ENCODE assay signal across 8 cellular contexts in the genomic region with DNA sequence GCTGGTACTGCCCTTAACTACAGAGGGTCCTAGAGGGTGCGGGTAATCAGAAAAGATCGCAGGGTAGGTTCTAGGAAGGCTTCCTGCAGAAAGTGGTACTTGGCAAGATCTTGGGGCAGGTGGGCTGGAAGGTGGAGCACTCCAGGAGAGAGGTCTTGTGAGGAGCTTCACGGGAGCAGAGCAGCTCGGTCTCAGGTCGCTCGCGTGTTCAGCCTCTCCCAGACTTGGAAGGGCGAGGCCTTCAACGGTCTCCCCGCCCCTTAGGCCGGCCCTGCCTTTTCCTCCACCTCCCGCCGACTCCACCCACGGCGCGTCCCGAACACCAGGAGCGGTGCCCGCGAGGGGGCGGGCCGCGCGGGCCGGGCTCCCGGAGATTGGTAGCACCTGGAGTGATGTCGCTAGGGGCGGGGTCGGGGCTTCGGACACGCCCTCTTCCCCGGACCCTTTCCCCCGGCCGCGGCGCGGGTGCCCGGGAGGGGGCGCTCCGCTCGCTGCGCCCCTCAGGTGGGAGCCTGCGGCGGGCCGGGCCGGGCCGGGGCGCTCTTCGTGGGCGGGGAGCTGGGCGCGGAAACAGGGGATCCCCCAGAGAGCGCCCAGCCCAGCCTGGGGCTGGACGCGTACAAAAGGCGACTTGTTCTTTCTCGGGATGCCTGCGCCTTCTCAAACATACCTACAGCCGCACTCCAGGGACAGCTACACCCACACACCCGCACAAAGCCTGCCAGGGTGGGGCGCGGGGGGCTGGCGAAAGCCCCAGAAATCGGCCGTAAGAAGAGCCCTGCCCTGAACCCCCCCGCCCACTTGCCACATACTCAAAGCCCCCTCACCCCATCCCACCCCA. TPM values are rescaled to one million over a fixed set of nuclear protein-coding genes. Genes with fewer than 3 reads are reported as not detected.
DNase-seq lines count a peak whose midpoint lies in the region; ATAC-seq and TF ChIP-seq lines count a peak whose summit lies in the region.

No MANE protein-coding gene starts in this region.

- H3K4me3 Mint-ChIP-seq in CD4-positive, alpha-beta memory T cell: peak overlapping the region; percentile 66 to 92 (median 84)
- peak overlapping the region; percentile 48 to 77 (median 76) for H3K4me3 Mint-ChIP-seq in nephron
- H3K4me3 Mint-ChIP-seq in stimulated activated naive CD8-positive, alpha-beta T cell treated with anti-CD3 and anti-CD28 coated beads, Interleukin-15, Interleukin-2, amounts not matched to agents 100 ng/mL and 50 ng/mL, for 24 hours: peak overlapping the region; percentile 72

- peak; percentile 92 to 94 (median 93) for DNase-seq in CD4-positive, alpha-beta memory T cell
- DNase-seq in OCI-M1 (lab: John Stamatoyannopoulos, UW): peak; percentile 97
- DNase-seq in activated T-helper 1 cell treated with Interleukin-2 at 50 U/mL for 16 hours (ENCODE audit: low read depth): peak; percentile 93
- DNase-seq in fibroblast of gingiva (ENCODE audit: low read depth): peak; percentile 87

- TF ChIP-seq CTCF in nephron (IDR thresholded peaks at IDR 0.05; ENCODE audit: unreplicated experiment in 3 of 3): peak; percentile 79 to 90 (median 81)

- intact Hi-C loops in CD4-positive, alpha-beta memory T cell (cut with micrococcal nuclease): loop anchor here (1.0 to 5.0 kb wide), 4 partner anchors 12 to 95 kb away; partner anchors contain the start of gene AHDC1

- no peaks in the 10 kb centered on the region for H3K36me3 ChIP-seq in CD4-positive, alpha-beta memory T cell (ENCODE audit: insufficient read depth, low read length)

- no peaks in the 10 kb centered on the region for H3K9me3 ChIP-seq in CD4-positive, alpha-beta memory T cell (ENCODE audit: control insufficient read depth in 1 of 2, low read length in 2 of 2)

- peak overlapping the region in 1 of 2 donors; percentile 55 for H3K4me3 ChIP-seq in CD4-positive, alpha-beta memory T cell (ENCODE audit: low read length in 2 of 2)

- H3K27ac ChIP-seq in CD4-positive, alpha-beta memory T cell (ENCODE audit: low read depth, low read length): peak overlapping the region; percentile 60

- no peaks in the 10 kb centered on the region for H3K9me3 Mint-ChIP-seq in CD4-positive, alpha-beta memory T cell
- no peaks in the 10 kb centered on the region for H3K9me3 Mint-ChIP-seq in nephron
- H3K9me3 Mint-ChIP-seq in stimulated activated naive CD8-positive, alpha-beta T cell treated with anti-CD3 and anti-CD28 coated beads, Interleukin-15, Interleukin-2, amounts not matched to agents 100 ng/mL and 50 ng/mL, for 24 hours: no peaks in the 10 kb centered on the region

- ATAC-seq in GM19452 (IDR thresholded peaks at IDR 0.05; ENCODE audit: unreplicated experiment) (peak; percentile 85), HG03565 (IDR thresholded peaks at IDR 0.05; ENCODE audit: unreplicated experiment) (peak; percentile 83)

- peaks cover 27% of the 10 kb centered on the region for H3K4me1 ChIP-seq in CD4-positive, alpha-beta memory T cell (ENCODE audit: insufficient read depth, low read length)

- peaks cover 16 to 39% (median 22%) of the 10 kb centered on the region in 4 donors for H3K4me1 Mint-ChIP-seq in CD4-positive, alpha-beta memory T cell
- peaks cover 92% of the 10 kb centered on the region for H3K4me1 Mint-ChIP-seq in nephron
- H3K4me1 Mint-ChIP-seq in stimulated activated naive CD8-positive, alpha-beta T cell treated with anti-CD3 and anti-CD28 coated beads, Interleukin-15, Interleukin-2, amounts not matched to agents 100 ng/mL and 50 ng/mL, for 24 hours (ENCODE audit: low read depth): peaks cover 26% of the 10 kb centered on the region

- no peaks in the 10 kb centered on the region for H3K27me3 ChIP-seq in CD4-positive, alpha-beta memory T cell (ENCODE audit: insufficient read depth, low read length)

- H3K27ac Mint-ChIP-seq in CD4-positive, alpha-beta memory T cell: peak overlapping the region; percentile 71 to 92 (median 86)
- peak overlapping the region; percentile 95 to 98 (median 97) for H3K27ac Mint-ChIP-seq in nephron
- no peak overlapping the region for H3K27ac Mint-ChIP-seq in stimulated activated naive CD8-positive, alpha-beta T cell treated with anti-CD3 and anti-CD28 coated beads, Interleukin-15, Interleukin-2, amounts not matched to agents 100 ng/mL and 50 ng/mL, for 24 hours

- POLR2A ChIA-PET in CD4-positive, alpha-beta memory T cell (lab: Charles Lee; ENCODE audit: partially characterized antibody): interaction anchor here (0.5 to 3.0 kb wide), 16 partner anchors 10 to 153 kb away, joined by 3 to 20 read pairs (median 4); partner anchors contain the start of genes AHDC1 and WASF2

- H3K36me3 Mint-ChIP-seq in CD4-positive, alpha-beta memory T cell: no peaks in the 10 kb centered on the region
- no peaks in the 10 kb centered on the region for H3K36me3 Mint-ChIP-seq in nephron (ENCODE audit: low read depth)
- no peaks in the 10 kb centered on the region for H3K36me3 Mint-ChIP-seq in stimulated activated naive CD8-positive, alpha-beta T cell treated with anti-CD3 and anti-CD28 coated beads, Interleukin-15, Interleukin-2, amounts not matched to agents 100 ng/mL and 50 ng/mL, for 24 hours (ENCODE audit: low read depth)

- CTCF ChIA-PET in CD4-positive, alpha-beta memory T cell (lab: Charles Lee; ENCODE audit: partially characterized antibody): interaction anchor here (0.8 to 9.7 kb wide), 23 partner anchors 9 to 683 kb away, joined by 3 to 93 read pairs (median 4); partner anchors contain the start of gene AHDC1

- no peaks in the 10 kb centered on the region for H3K27me3 Mint-ChIP-seq in CD4-positive, alpha-beta memory T cell
- no peaks in the 10 kb centered on the region for H3K27me3 Mint-ChIP-seq in nephron (ENCODE audit: low read depth)
- no peaks in the 10 kb centered on the region for H3K27me3 Mint-ChIP-seq in stimulated activated naive CD8-positive, alpha-beta T cell treated with anti-CD3 and anti-CD28 coated beads, Interleukin-15, Interleukin-2, amounts not matched to agents 100 ng/mL and 50 ng/mL, for 24 hours

RNA-seq across cellular contexts. Expression of gene AHDC1, which starts 35.5 kb away (rescaled TPM):
- 10 to 100 TPM; 18.4 to 19.2 TPM for total RNA-seq in CD4-positive, alpha-beta memory T cell
- polyA plus RNA-seq in CD4-positive, alpha-beta memory T cell: 1 to 10 TPM in 1 of 2 donors, under 1 TPM in 1; 0.02 to 1.7 TPM
